Comparison of ENCODE assay signal across 9 cellular contexts in genomic region chr10:49407552-49408137, GRCh38. TPM values are rescaled to one million over a fixed set of nuclear protein-coding genes. Genes with fewer than 3 reads are reported as not detected.
DNase-seq lines count a peak whose midpoint lies in the region; ATAC-seq and TF ChIP-seq lines count a peak whose summit lies in the region.
"Had no signal": no experiment of that assay in that cellular context is flagged by ENCODE, and none has a peak within 500 bp of the region (broad histone marks: within the 10 kb centered on the region; RNA-seq: fewer than 3 reads in every experiment).

No MANE protein-coding gene starts in this region.

- peak; percentile 92 for TF ChIP-seq CTCF in upper lobe of right lung (IDR thresholded peaks at IDR 0.05)

- intact Hi-C loops in posterior cingulate gyrus (cut with DNase I) (loop anchor here (2.0 to 10.0 kb wide), 2 partner anchors 111 to 753 kb away; no protein-coding TSS in a partner anchor), upper lobe of right lung (cut with DNase I) (no loop called here)

- in situ Hi-C loops in SK-MEL-5 (cut with HindIII; ENCODE audit: low pct_unique_long_range_greater_than_20kb, low sequenced_read_pairs), result no loop called here

- H3K27ac ChIP-seq in upper lobe of right lung, result no peak overlapping the region

- H3K36me3 ChIP-seq in upper lobe of right lung, result no peaks in the 10 kb centered on the region

- H3K4me3 ChIP-seq in Jurkat, Clone E6-1 (ENCODE audit: low read length), result no peak overlapping the region
- no peak overlapping the region for H3K4me3 ChIP-seq in upper lobe of right lung

- peak; percentile 5 for DNase-seq in NOMO-1 treated with DMSO at 0.1 percent for 48 hours (lab: John Stamatoyannopoulos, UW; ENCODE audit: unreplicated experiment)
- no peak for DNase-seq in NOMO-1 treated with dmso at 0.1 percent for 144 hours (lab: John Stamatoyannopoulos, UW; ENCODE audit: unreplicated experiment)
- peak; percentile 68 for DNase-seq in Jurkat, Clone E6-1 (ENCODE audit: low read depth, low spot score)
- DNase-seq in SK-MEL-5 (ENCODE audit: low read depth, low spot score), result peak; percentile 77
- peak; percentile 16 to 60 (median 49) for DNase-seq in activated naive CD4-positive, alpha-beta T cell (lab: John Stamatoyannopoulos, UW)
- DNase-seq in globus pallidus (ENCODE audit: low spot score), result peak; percentile 68
- DNase-seq in posterior cingulate gyrus, result peak; percentile 57 to 96 (median 83)
- peak; percentile 87 for DNase-seq in upper lobe of right lung

- peaks cover 15% of the 10 kb centered on the region for H3K27me3 ChIP-seq in upper lobe of right lung

- no peaks in the 10 kb centered on the region for H3K4me1 ChIP-seq in upper lobe of right lung

- peak; percentile 89 for ATAC-seq in upper lobe of right lung

- no peaks in the 10 kb centered on the region for H3K9me3 ChIP-seq in upper lobe of right lung

RNA-seq across cellular contexts. Expression of gene DRGX, which starts 11.8 kb away (rescaled TPM):
- polyA plus RNA-seq in Jurkat, Clone E6-1 (2012; ENCODE audit: insufficient read depth, insufficient read length), result not detected
- not detected in 2 replicates for total RNA-seq in SK-MEL-5 (2014; rRNA removed; shearing (Covaris generic))
- polyA plus RNA-seq in SK-MEL-5 (2015; cell fraction: cytosol; rRNA removed), result not detected in 2 replicates
- not detected in 2 replicates for polyA plus RNA-seq in SK-MEL-5 (2015; cell fraction: nucleus; rRNA removed)
- not detected for total RNA-seq in upper lobe of right lung
- total RNA-seq: temporal lobe had no signal
